ENCODE assay signal across 1 cellular context in genomic region chr13:35127466-35127865, GRCh38.
TF ChIP-seq lines count a peak whose summit lies in the region.

No MANE protein-coding gene starts in this region.

TF ChIP-seq in HepG2, 621 proteins besides CTCF, POLR2A, EP300 and RAD21 (continued from another document):
- TF ChIP-seq MLXIP (CRISPR knock-in tag; IDR thresholded peaks at IDR 0.05; ENCODE audit: borderline replicate concordance) (no peak), MAFK (conservative IDR thresholded peaks at IDR 0.05 in 1 of 2, IDR thresholded peaks at IDR 0.05 in 1 of 2; ENCODE audit: low read length in 2 of 2) (peak; percentile 44 to 86; a peak in 3 of 4 replicates), ZNF674 (CRISPR knock-in tag; IDR thresholded peaks at IDR 0.05; ENCODE audit: low read depth) (no peak)
